Comparison of ENCODE assay signal across 1 cellular context in genomic region chr20:290081-290831, GRCh38.
TF ChIP-seq lines count a peak whose summit lies in the region.

Gene C20orf96 (minus strand): TSS chr20:290750. CDS start chr20:290610, 140 bp downstream.

TF ChIP-seq in SK-N-SH, 30 proteins besides CTCF, POLR2A, EP300 and RAD21 (continued from another document):
- TF ChIP-seq SMC3 (IDR thresholded peaks at IDR 0.05; ENCODE audit: low read depth, low read length) (no peak), MAX (IDR thresholded peaks at IDR 0.05; ENCODE audit: low read depth) (peak; percentile 50; the same call in 1 of the 2 replicates), USF1 (IDR thresholded peaks at IDR 0.05; ENCODE audit: borderline replicate concordance, low read depth) (no peak), JUND (IDR thresholded peaks at IDR 0.05) (no peak), TCF12 (IDR thresholded peaks at IDR 0.05) (no peak), PBX3 (IDR thresholded peaks at IDR 0.05) (no peak), FOXM1 (IDR thresholded peaks at IDR 0.05; ENCODE audit: low read depth) (no peak), ZBTB33 (IDR thresholded peaks at IDR 0.05; ENCODE audit: borderline replicate concordance, low read depth) (peak; percentile 89), SIN3A (IDR thresholded peaks at IDR 0.05; ENCODE audit: borderline replicate concordance, low read depth, low read length) (0 out of 2 replicates have a peak, but pooled peaks have one; percentile 69), REST (IDR thresholded peaks at IDR 0.05; ENCODE audit: low read depth, low read length) (no peak), EZH2phosphoT487 (IDR thresholded peaks at IDR 0.05; ENCODE audit: borderline replicate concordance, low read depth) (no peak), FOXJ3 (CRISPR knock-in tag; IDR thresholded peaks at IDR 0.05) (no peak), RFX5 (IDR thresholded peaks at IDR 0.05; ENCODE audit: low read length) (no peak)
TF ChIP-seq in SK-N-SH: peak in this region for 8.
